Comparison of ENCODE assay signal across 19 cellular contexts in the genomic region with DNA sequence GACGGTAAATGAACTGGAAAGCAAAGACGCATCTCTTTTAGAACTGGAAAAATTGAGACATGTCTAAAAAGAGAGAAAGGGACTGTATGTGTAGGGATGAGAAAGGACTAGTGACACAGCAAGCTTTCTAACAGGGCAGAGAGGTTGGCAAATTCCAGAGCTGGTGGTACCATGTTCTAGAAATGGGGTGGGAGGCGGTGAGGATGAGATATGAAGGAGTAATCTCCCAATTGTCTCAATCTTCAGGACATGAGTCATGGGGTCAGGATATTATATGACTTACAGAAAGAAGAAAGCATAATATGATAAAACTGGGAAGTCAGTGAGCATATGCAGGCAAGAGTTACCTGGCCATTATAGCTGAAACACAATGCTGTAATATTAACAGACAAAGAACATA.
DNase-seq lines count a peak whose midpoint lies in the region; ATAC-seq, FAIRE-seq and TF ChIP-seq lines count a peak whose summit lies in the region.
"Had no signal": no experiment of that assay in that cellular context is flagged by ENCODE, and none has a peak within 500 bp of the region (broad histone marks: within the 10 kb centered on the region; RNA-seq: fewer than 3 reads in every experiment).

No MANE protein-coding gene starts in this region.

- DNase-seq in EL (peak; percentile 17), HTR-8/SVneo (ENCODE audit: insufficient read length, low spot score) (no peak), brain microvascular endothelial cell (no peak), foreskin fibroblast (peak; percentile 7 to 45), COLO829 (ENCODE audit: low spot score) (no peak)
- DNase-seq: ACHN, Caco-2, DMS153, NCI-H1092, NCI-H146, NCI-H2081, NCI-H526, SHP77 treated with DMSO at 0.1 percent for 48 hours had no signal

- peak overlapping the region; percentile 10 for H3K27ac ChIP-seq in brain microvascular endothelial cell

- in situ Hi-C loops in brain microvascular endothelial cell (cut with HindIII; ENCODE audit: low pct_ligation_motif_present, low sequenced_read_pairs), result no loop called here

- peaks cover 15% of the 10 kb centered on the region for H3K4me1 Mint-ChIP-seq in stimulated activated memory B cell treated with anti-CD40 and anti-IgM and Interleukin-4, amounts not matched to agents 10 μg/mL and 1 μg/mL and 100 μg/mL, for 72 hours

- no peak for ATAC-seq in GM18868 (IDR thresholded peaks at IDR 0.05; ENCODE audit: unreplicated experiment)
- no peak for ATAC-seq in stimulated activated memory B cell treated with anti-CD40 and anti-IgM and Interleukin-4, amounts not matched to agents 10 μg/mL and 1 μg/mL and 100 μg/mL, for 72 hours
- ATAC-seq: K562, SK-N-SH treated with all-trans-retinoic acid at 6 μM for 48 hours had no signal

- no peak for TF ChIP-seq CTCF in brain microvascular endothelial cell (IDR thresholded peaks at IDR 0.05; ENCODE audit: low read depth, low read length, missing control alignments)
- TF ChIP-seq CTCF in foreskin fibroblast (IDR thresholded peaks at IDR 0.05; ENCODE audit: low read depth, low read length), result no peak

- no peaks in the 10 kb centered on the region for H3K27me3 ChIP-seq in brain microvascular endothelial cell (replicated peaks)

- no peak overlapping the region for H3K4me3 Mint-ChIP-seq in stimulated activated memory B cell treated with anti-CD40 and anti-IgM and Interleukin-4, amounts not matched to agents 10 μg/mL and 1 μg/mL and 100 μg/mL, for 72 hours

- FAIRE-seq in HTR-8/SVneo (lab: Jason Lieb, UNC), result peak; percentile 59
- FAIRE-seq: K562, RCC 7860 had no signal

- H3K9me3 Mint-ChIP-seq in stimulated activated memory B cell treated with anti-CD40 and anti-IgM and Interleukin-4, amounts not matched to agents 10 μg/mL and 1 μg/mL and 100 μg/mL, for 72 hours, result no peaks in the 10 kb centered on the region

- no peak overlapping the region for H3K27ac Mint-ChIP-seq in stimulated activated memory B cell treated with anti-CD40 and anti-IgM and Interleukin-4, amounts not matched to agents 10 μg/mL and 1 μg/mL and 100 μg/mL, for 72 hours

- H3K4me3 ChIP-seq in brain microvascular endothelial cell (ENCODE audit: low read depth, low read length) (no peak overlapping the region), foreskin fibroblast (ENCODE audit: low read depth in 1 of 2, low read length in 2 of 2) (no peak overlapping the region)
- H3K4me3 ChIP-seq: HAP-1, K562 had no signal

- no peaks in the 10 kb centered on the region for H3K27me3 Mint-ChIP-seq in stimulated activated memory B cell treated with anti-CD40 and anti-IgM and Interleukin-4, amounts not matched to agents 10 μg/mL and 1 μg/mL and 100 μg/mL, for 72 hours

- no peaks in the 10 kb centered on the region for H3K36me3 ChIP-seq in brain microvascular endothelial cell (replicated peaks)
- H3K36me3 ChIP-seq: HAP-1 had no signal

- H3K36me3 Mint-ChIP-seq in stimulated activated memory B cell treated with anti-CD40 and anti-IgM and Interleukin-4, amounts not matched to agents 10 μg/mL and 1 μg/mL and 100 μg/mL, for 72 hours, result no peaks in the 10 kb centered on the region

Comparison
In these comparisons a context has a peak if more than half of its experiments do, and no peak if none do; other contexts are left out.
1. DNase-seq: peak in EL (single experiment) and foreskin fibroblast (2 of 2); none in HTR-8/SVneo (single experiment), brain microvascular endothelial cell (single experiment) and COLO829 (single experiment).